ENCODE assay signal across 8 cellular contexts in the genomic region with DNA sequence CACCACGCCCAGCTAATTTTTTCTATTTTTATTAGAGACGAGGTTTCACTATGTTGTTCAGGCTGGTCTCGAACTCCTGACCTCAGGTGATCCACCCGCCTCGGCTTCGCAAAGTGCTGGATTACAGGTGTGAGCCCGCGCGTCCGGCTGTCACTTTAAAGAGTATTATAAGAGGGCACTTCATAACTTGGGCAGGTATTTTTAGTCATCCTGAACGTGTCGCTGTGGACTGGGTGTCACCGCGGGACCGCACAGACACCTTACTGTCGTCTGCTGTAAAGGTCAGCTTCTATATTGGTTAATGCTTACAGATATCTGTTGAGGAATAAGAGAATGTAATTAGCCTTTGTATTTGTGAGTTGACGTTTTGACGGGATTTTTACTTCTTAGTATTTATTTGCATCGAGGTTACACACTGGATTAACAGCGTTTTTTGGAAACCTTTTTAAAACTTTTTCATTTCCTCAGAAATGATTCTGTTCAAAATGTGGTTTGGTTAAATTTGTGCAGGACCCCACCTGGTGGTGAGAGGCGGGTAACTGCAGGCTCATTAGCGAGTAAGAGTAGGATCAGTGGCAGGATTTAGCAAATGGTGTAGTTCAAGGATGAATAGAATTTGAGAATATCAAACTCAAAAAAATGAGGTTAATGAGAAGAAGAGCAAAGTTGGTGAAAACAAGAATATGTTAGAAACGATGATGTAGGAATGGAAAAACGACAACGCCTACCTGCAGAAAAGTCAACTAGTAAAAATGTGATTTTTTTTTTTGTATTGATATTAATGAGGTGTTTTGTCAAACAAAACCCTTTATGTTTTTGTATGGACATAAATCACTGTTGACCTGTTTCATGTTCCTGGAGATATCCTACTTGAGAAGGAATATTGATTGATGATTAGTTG. TPM values are rescaled to one million over a fixed set of nuclear protein-coding genes. Genes with fewer than 3 reads are reported as not detected.
DNase-seq lines count a peak whose midpoint lies in the region; ATAC-seq and TF ChIP-seq lines count a peak whose summit lies in the region.

No MANE protein-coding gene starts in this region.

- DNase-seq in DMS114 treated with DMSO at 0.1 percent for 48 hours (lab: John Stamatoyannopoulos, UW; ENCODE audit: unreplicated experiment) = peak; percentile 59
- DNase-seq in HCEC 1CT = peak; percentile 57
- DNase-seq in NCI-H526 (lab: John Stamatoyannopoulos, UW) = peak; percentile 64 to 81
- peak; percentile 80 for DNase-seq in activated CD8-positive, alpha-beta memory T cell treated with anti-CD3 and anti-CD28 coated beads for 24 hours
- DNase-seq in endodermal cell = peak; percentile 88
- DNase-seq in mesendoderm = peak; percentile 74
- peak; percentile 77 for DNase-seq in stimulated activated CD8-positive, alpha-beta memory T cell treated with anti-CD3 and anti-CD28 coated beads, Interleukin-4, amount 100 ng/mL, for 48 hours

- no peaks in the 10 kb centered on the region for H3K9me3 Mint-ChIP-seq in endodermal cell

- no peak overlapping the region for H3K18ac ChIP-seq in mesendoderm (ENCODE audit: low read length)

- peak overlapping the region; percentile 85 for H3K4me3 Mint-ChIP-seq in endodermal cell

- no peak overlapping the region for H2AK5ac ChIP-seq in mesendoderm (ENCODE audit: low read length)

- no peak overlapping the region for H4K5ac ChIP-seq in mesendoderm (ENCODE audit: low read length)

- H2BK5ac ChIP-seq in mesendoderm (ENCODE audit: low read length) = no peak overlapping the region

- peaks cover 22% of the 10 kb centered on the region for H3K36me3 Mint-ChIP-seq in endodermal cell (ENCODE audit: low read depth)

- H3K9me3 ChIP-seq in endodermal cell (ENCODE audit: control insufficient read depth, low read length) = no peaks in the 10 kb centered on the region

- H3K4me3 ChIP-seq in endodermal cell (ENCODE audit: low read length) (peak overlapping the region; percentile 32), mesendoderm (ENCODE audit: low read length) (no peak overlapping the region)

- peaks cover 18% of the 10 kb centered on the region for H3K36me3 ChIP-seq in endodermal cell (ENCODE audit: control insufficient read depth, insufficient read depth, low read length)
- H3K36me3 ChIP-seq in mesendoderm (ENCODE audit: control insufficient read depth, insufficient read depth, low read length) = no peaks in the 10 kb centered on the region

- H2BK120ac ChIP-seq in mesendoderm (ENCODE audit: low read depth, low read length) = no peak overlapping the region

- no peak overlapping the region for H2BK15ac ChIP-seq in mesendoderm (replicated peaks; ENCODE audit: low read depth)

- H3K79me1 ChIP-seq in mesendoderm (ENCODE audit: low read length) = no peaks in the 10 kb centered on the region

- peaks cover 3% of the 10 kb centered on the region for H3K27me3 Mint-ChIP-seq in endodermal cell (ENCODE audit: insufficient read depth)

- H3K4me1 ChIP-seq in endodermal cell (ENCODE audit: control insufficient read depth, insufficient read depth, low read length) (no peaks in the 10 kb centered on the region), mesendoderm (ENCODE audit: control insufficient read depth, low read depth, low read length) (peaks cover 4% of the 10 kb centered on the region)

- peaks cover 20% of the 10 kb centered on the region for H3K4me1 Mint-ChIP-seq in endodermal cell

- H3K9ac ChIP-seq in endodermal cell (ENCODE audit: extremely low read depth, low read length, poor library complexity, severe bottlenecking) (no peak overlapping the region), mesendoderm (ENCODE audit: low read length) (no peak overlapping the region)

- peaks cover 72% of the 10 kb centered on the region for H3K79me2 ChIP-seq in mesendoderm (ENCODE audit: control insufficient read depth, insufficient read depth, low read length)

- TF ChIP-seq CTCF in endodermal cell (conservative IDR thresholded peaks at IDR 0.05) = peak; percentile 92

- H3K27ac Mint-ChIP-seq in endodermal cell = peak overlapping the region; percentile 69

- H3K27me3 ChIP-seq in endodermal cell (ENCODE audit: control insufficient read depth, insufficient read depth, low read length, poor library complexity, severe bottlenecking) (no peaks in the 10 kb centered on the region), mesendoderm (ENCODE audit: insufficient read depth, low read length, poor library complexity) (no peaks in the 10 kb centered on the region)

- no peak overlapping the region for H3K27ac ChIP-seq in endodermal cell (ENCODE audit: low read depth, low read length)
- no peak overlapping the region for H3K27ac ChIP-seq in mesendoderm (ENCODE audit: low read depth, low read length)

- ATAC-seq in GM21528 (IDR thresholded peaks at IDR 0.05; ENCODE audit: low FRiP score, unreplicated experiment) = no peak

- H3K4me2 ChIP-seq in mesendoderm (ENCODE audit: low read length) = no peak overlapping the region

- no peak overlapping the region for H3K56ac ChIP-seq in mesendoderm (ENCODE audit: low read length)

- H4K8ac ChIP-seq in mesendoderm (ENCODE audit: low read depth, low read length) = no peak overlapping the region

- no peak overlapping the region for H3K4ac ChIP-seq in mesendoderm (ENCODE audit: low read depth, low read length)

- WGBS in endodermal cell (ENCODE audit: insufficient coverage in 1 of 2, insufficient read length in 1 of 2), 2 experiments = 58 to 63% methylated on average over 25 of the region's 25 CpGs
- no CpG with 5 or more reads among the region's 25 CpGs for WGBS in mesendoderm (ENCODE audit: extremely low coverage, insufficient coverage, low lambda C conversion rate)

- no peak overlapping the region for H3K23ac ChIP-seq in mesendoderm (ENCODE audit: low read length)

RNA-seq across cellular contexts. Expression of a gene that starts 3.2 kb away (rescaled TPM):
- 100 to 1,000 TPM; 126 to 174 TPM for total RNA-seq in endodermal cell
- polyA plus RNA-seq in endodermal cell (2013, experiment 1 of 2) = 121 TPM
- polyA plus RNA-seq in endodermal cell (2013, experiment 2 of 2) = 112 TPM
- polyA plus RNA-seq in mesendoderm (2013, experiment 1 of 2) = 222 TPM
- polyA plus RNA-seq in mesendoderm (2013, experiment 2 of 2) = 221 TPM
